In genomic region chr11:390175-390574, GRCh38 we compare ENCODE assay signal across 18 cellular contexts. TPM values are rescaled to one million over a fixed set of nuclear protein-coding genes. Genes with fewer than 3 reads are reported as not detected.
DNase-seq lines count a peak whose midpoint lies in the region; ATAC-seq and TF ChIP-seq lines count a peak whose summit lies in the region.
"Had no signal": no experiment of that assay in that cellular context is flagged by ENCODE, and none has a peak within 500 bp of the region (broad histone marks: within the 10 kb centered on the region; RNA-seq: fewer than 3 reads in every experiment).

No MANE protein-coding gene starts in this region.

- DNase-seq in DMS153 treated with DMSO at 0.1 percent for 48 hours (lab: John Stamatoyannopoulos, UW; ENCODE audit: unreplicated experiment) (peak; percentile 21), LNCaP clone FGC (ENCODE audit: low read depth) (no peak), epithelial cell of proximal tubule (ENCODE audit: low read depth) (no peak), D341Med (ENCODE audit: low spot score) (no peak)
- no peak for DNase-seq in stimulated activated CD4-positive, alpha-beta T cell treated with anti-CD3 and anti-CD28 coated beads, Interleukin-2, amount 100 ng/mL, for 48 hours
- DNase-seq: activated CD8-positive, alpha-beta memory T cell treated with anti-CD3 and anti-CD28 coated beads for 24 hours; activated naive CD4-positive, alpha-beta T cell; CD4-positive, CD25-positive, alpha-beta regulatory T cell; KBM-7; NCI-H2107; nucleus accumbens; Right ventricle myocardium superior; T1000 had no signal

- no peak for ATAC-seq in GM18867 (IDR thresholded peaks at IDR 0.05; ENCODE audit: unreplicated experiment)
- ATAC-seq: esophagus mucosa had no signal

- TF ChIP-seq CTCF in LNCaP clone FGC (IDR thresholded peaks at IDR 0.05; ENCODE audit: control insufficient read depth, extremely low read depth, insufficient read depth) (peak; percentile 66), epithelial cell of proximal tubule (conservative IDR thresholded peaks at IDR 0.05; ENCODE audit: low read depth, low read length) (peak; percentile 11)

- H3K4me3 ChIP-seq in LNCaP clone FGC (ENCODE audit: low read depth, low read length) (no peak overlapping the region), epithelial cell of proximal tubule (ENCODE audit: low read depth, low read length) (no peak overlapping the region)
- H3K4me3 ChIP-seq: cardiac muscle cell, lung, smooth muscle cell had no signal

RNA-seq across cellular contexts. Expression of gene PKP3, which starts 3.8 kb away (rescaled TPM):
- 20.6 and 30.7 TPM in 2 replicates for total RNA-seq in epithelial cell of proximal tubule

RNA-seq across cellular contexts. Expression of gene B4GALNT4, which starts 20.9 kb away (rescaled TPM):
- total RNA-seq in epithelial cell of proximal tubule = 13.9 and 24.4 TPM in 2 replicates

RNA-seq across cellular contexts. Expression of gene SIGIRR, which starts 24.6 kb away (rescaled TPM):
- 52.9 and 83.9 TPM in 2 replicates for total RNA-seq in epithelial cell of proximal tubule

RNA-seq across cellular contexts. Expression of gene ANO9, which starts 51.6 kb away (rescaled TPM):
- total RNA-seq in epithelial cell of proximal tubule = 7.7 and 20.1 TPM in 2 replicates

RNA-seq across cellular contexts. Expression of gene PTDSS2, which starts 59.9 kb away (rescaled TPM):
- total RNA-seq in epithelial cell of proximal tubule = 53.4 and 66.1 TPM in 2 replicates
